ENCODE assay signal across 1 cellular context in the genomic region with DNA sequence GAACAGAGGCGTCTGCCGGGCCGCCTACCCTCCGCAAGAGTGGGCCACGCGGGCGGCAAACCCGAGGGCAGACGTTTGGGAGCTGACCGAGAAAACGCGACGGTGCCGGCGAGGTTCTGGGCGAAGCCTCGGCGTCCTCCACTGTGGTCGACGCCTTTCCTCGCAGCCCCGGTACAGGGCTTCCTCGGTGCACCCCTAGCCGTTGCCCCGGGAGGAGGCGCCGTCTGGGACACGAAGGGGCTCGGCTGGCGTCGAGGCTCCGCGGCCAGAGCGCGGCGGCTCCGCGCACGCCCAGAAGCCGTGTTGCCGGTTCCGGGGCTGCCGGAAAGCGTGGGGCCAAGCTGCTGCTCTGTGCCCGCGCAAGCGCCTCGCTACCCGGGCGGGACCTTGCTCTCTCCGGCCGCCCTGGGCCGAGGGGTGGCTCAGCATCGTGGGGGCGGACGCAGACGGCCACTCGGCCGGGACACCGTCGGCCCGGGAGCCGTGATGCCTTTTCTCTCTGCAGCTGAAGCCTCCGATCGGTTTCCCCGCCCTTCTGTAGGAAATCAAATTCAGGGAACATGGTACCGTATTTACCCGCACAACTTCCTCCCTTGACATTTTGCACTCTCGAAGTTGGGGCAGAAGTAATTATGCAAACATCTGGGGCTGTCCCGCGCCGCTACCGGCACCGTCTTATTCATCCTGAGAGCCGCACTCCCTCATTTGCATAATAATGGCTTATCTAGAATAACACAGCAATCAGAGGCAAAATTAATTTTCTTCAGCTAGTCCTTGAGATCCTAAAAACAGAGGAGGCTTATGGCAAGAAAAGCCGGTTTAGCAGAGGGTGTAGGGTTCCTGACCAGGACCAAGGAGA.
A peak's percentile ranks its signal among the peaks of the same experiment; 100 is the strongest.
TF ChIP-seq lines count a peak whose summit lies in the region.

No MANE protein-coding gene starts in this region.

TF ChIP-seq in GM12878, 131 proteins besides CTCF, POLR2A, EP300 and RAD21 (continues in another document):
- TF ChIP-seq YY1 (IDR thresholded peaks at IDR 0.05; ENCODE audit: low read depth, low read length) (peak; percentile 67), FOXM1 (IDR thresholded peaks at IDR 0.05; ENCODE audit: low read depth, low read length) (0 out of 2 replicates have a peak, but pooled peaks have one; percentile 27), RUNX3 (IDR thresholded peaks at IDR 0.05; ENCODE audit: low read length) (peak; percentile 74), MYB (IDR thresholded peaks at IDR 0.05; ENCODE audit: borderline replicate concordance, low read depth, low read length) (no peak), JUNB (IDR thresholded peaks at IDR 0.05) (peak; percentile 82), NR2F1 (conservative IDR thresholded peaks at IDR 0.05) (peak; percentile 84), SREBF2 (IDR thresholded peaks at IDR 0.05; ENCODE audit: low read length) (no peak), BACH1 (IDR thresholded peaks at IDR 0.05; ENCODE audit: borderline replicate concordance) (peak; percentile 27; the same call in 1 of the 2 replicates), ZNF384 (IDR thresholded peaks at IDR 0.05; ENCODE audit: borderline replicate concordance, low read depth, low read length) (no peak), MTA2 (IDR thresholded peaks at IDR 0.05; ENCODE audit: low read depth) (0 out of 2 replicates have a peak, but pooled peaks have one; percentile 48), TAF1 (IDR thresholded peaks at IDR 0.05; ENCODE audit: borderline replicate concordance, low read depth, low read length) (0 out of 2 replicates have a peak, but pooled peaks have one; percentile 4), BCL11A (IDR thresholded peaks at IDR 0.05; ENCODE audit: low read depth, low read length) (peak; percentile 59; the same call in 1 of the 2 replicates), LARP7 (IDR thresholded peaks at IDR 0.05) (peak; percentile 75), MEF2B (IDR thresholded peaks at IDR 0.05; ENCODE audit: partially characterized antibody, poor library complexity, severe bottlenecking) (peak; percentile 16), POU2F2 (IDR thresholded peaks at IDR 0.05; ENCODE audit: borderline replicate concordance, low read depth, low read length) (peak; percentile 100), CBX5 (IDR thresholded peaks at IDR 0.05; ENCODE audit: low read depth) (no peak), ZBED1 (IDR thresholded peaks at IDR 0.05; ENCODE audit: borderline replicate concordance) (no peak), DPF2 (IDR thresholded peaks at IDR 0.05) (peak; percentile 64), CHD2 (IDR thresholded peaks at IDR 0.05; ENCODE audit: borderline replicate concordance, low read depth, low read length) (no peak), NFXL1 (IDR thresholded peaks at IDR 0.05; ENCODE audit: borderline replicate concordance) (no peak), CREM (IDR thresholded peaks at IDR 0.05; ENCODE audit: low read depth) (peak; percentile 28; the same call in 1 of the 2 replicates), GABPA (IDR thresholded peaks at IDR 0.05; ENCODE audit: low read depth) (peak; percentile 72; the same call in 1 of the 2 replicates), ETV6 (conservative IDR thresholded peaks at IDR 0.05 in 1 of 2, IDR thresholded peaks at IDR 0.05 in 1 of 2; ENCODE audit: borderline replicate concordance in 1 of 2, low read depth in 1 of 2) (peak in 1 of 2 experiments; percentile 39; a peak in 1 of 4 replicates), NFYA (IDR thresholded peaks at IDR 0.05; ENCODE audit: borderline replicate concordance, low read depth, low read length) (no peak), MEF2A (IDR thresholded peaks at IDR 0.05; ENCODE audit: insufficient read depth, low read depth, low read length) (0 out of 2 replicates have a peak, but pooled peaks have one; percentile 41), CREB1 (IDR thresholded peaks at IDR 0.05; ENCODE audit: low read depth) (0 out of 2 replicates have a peak, but pooled peaks have one; percentile 38), IKZF1 (conservative IDR thresholded peaks at IDR 0.05) (peak; percentile 75), KLF5 (IDR thresholded peaks at IDR 0.05; ENCODE audit: partially characterized antibody) (peak; percentile 51), EGR1 (IDR thresholded peaks at IDR 0.05; ENCODE audit: borderline replicate concordance in 1 of 2, low read depth in 2 of 2, low read length in 2 of 2) (no peak), BHLHE40 (IDR thresholded peaks at IDR 0.05; ENCODE audit: borderline replicate concordance in 1 of 2, low read depth in 2 of 2, low read length in 1 of 2) (peak; percentile 32 to 61; a peak in 2 of 4 replicates), HDGF (IDR thresholded peaks at IDR 0.05) (no peak), SMC3 (IDR thresholded peaks at IDR 0.05; ENCODE audit: borderline replicate concordance, low read length) (no peak), POLR2AphosphoS5 (IDR thresholded peaks at IDR 0.05; ENCODE audit: low read length) (no peak), MYC (IDR thresholded peaks at IDR 0.05; ENCODE audit: insufficient read depth, insufficient read length, insufficient replicate concordance, low read length, severe bottlenecking) (no peak), EZH2 (IDR thresholded peaks at IDR 0.05; ENCODE audit: borderline replicate concordance, control insufficient read depth, low read depth, low read length) (no peak), NFIC (IDR thresholded peaks at IDR 0.05; ENCODE audit: low read depth, low read length) (0 out of 2 replicates have a peak, but pooled peaks have one; percentile 35), ZNF217 (IDR thresholded peaks at IDR 0.05) (no peak), JUND (IDR thresholded peaks at IDR 0.05; ENCODE audit: low read depth, low read length) (no peak; the same call in 1 of the 2 replicates), SRF (IDR thresholded peaks at IDR 0.05; ENCODE audit: low read depth in 2 of 2, low read length in 2 of 2) (peak in 1 of 2 experiments; percentile 74; a peak in 2 of 4 replicates), IKZF2 (IDR thresholded peaks at IDR 0.05) (peak in 1 of 2 experiments; percentile 20; a peak in 3 of 4 replicates), KDM1A (IDR thresholded peaks at IDR 0.05; ENCODE audit: borderline replicate concordance) (no peak)
- TF ChIP-seq, protein P1, sequence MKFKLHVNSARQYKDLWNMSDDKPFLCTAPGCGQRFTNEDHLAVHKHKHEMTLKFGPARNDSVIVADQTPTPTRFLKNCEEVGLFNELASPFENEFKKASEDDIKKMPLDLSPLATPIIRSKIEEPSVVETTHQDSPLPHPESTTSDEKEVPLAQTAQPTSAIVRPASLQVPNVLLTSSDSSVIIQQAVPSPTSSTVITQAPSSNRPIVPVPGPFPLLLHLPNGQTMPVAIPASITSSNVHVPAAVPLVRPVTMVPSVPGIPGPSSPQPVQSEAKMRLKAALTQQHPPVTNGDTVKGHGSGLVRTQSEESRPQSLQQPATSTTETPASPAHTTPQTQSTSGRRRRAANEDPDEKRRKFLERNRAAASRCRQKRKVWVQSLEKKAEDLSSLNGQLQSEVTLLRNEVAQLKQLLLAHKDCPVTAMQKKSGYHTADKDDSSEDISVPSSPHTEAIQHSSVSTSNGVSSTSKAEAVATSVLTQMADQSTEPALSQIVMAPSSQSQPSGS (IDR thresholded peaks at IDR 0.05; ENCODE audit: low read length) = no peak
- TF ChIP-seq, protein P2, sequence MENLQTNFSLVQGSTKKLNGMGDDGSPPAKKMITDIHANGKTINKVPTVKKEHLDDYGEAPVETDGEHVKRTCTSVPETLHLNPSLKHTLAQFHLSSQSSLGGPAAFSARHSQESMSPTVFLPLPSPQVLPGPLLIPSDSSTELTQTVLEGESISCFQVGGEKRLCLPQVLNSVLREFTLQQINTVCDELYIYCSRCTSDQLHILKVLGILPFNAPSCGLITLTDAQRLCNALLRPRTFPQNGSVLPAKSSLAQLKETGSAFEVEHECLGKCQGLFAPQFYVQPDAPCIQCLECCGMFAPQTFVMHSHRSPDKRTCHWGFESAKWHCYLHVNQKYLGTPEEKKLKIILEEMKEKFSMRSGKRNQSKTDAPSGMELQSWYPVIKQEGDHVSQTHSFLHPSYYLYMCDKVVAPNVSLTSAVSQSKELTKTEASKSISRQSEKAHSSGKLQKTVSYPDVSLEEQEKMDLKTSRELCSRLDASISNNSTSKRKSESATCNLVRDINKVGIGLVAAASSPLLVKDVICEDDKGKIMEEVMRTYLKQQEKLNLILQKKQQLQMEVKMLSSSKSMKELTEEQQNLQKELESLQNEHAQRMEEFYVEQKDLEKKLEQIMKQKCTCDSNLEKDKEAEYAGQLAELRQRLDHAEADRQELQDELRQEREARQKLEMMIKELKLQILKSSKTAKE (IDR thresholded peaks at IDR 0.05; ENCODE audit: low read depth, poor library complexity, severe bottlenecking) = peak; percentile 84
- TF ChIP-seq, protein P3, sequence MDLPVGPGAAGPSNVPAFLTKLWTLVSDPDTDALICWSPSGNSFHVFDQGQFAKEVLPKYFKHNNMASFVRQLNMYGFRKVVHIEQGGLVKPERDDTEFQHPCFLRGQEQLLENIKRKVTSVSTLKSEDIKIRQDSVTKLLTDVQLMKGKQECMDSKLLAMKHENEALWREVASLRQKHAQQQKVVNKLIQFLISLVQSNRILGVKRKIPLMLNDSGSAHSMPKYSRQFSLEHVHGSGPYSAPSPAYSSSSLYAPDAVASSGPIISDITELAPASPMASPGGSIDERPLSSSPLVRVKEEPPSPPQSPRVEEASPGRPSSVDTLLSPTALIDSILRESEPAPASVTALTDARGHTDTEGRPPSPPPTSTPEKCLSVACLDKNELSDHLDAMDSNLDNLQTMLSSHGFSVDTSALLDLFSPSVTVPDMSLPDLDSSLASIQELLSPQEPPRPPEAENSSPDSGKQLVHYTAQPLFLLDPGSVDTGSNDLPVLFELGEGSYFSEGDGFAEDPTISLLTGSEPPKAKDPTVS (IDR thresholded peaks at IDR 0.05; ENCODE audit: low read depth, low read length) = no peak
- TF ChIP-seq, protein P4, sequence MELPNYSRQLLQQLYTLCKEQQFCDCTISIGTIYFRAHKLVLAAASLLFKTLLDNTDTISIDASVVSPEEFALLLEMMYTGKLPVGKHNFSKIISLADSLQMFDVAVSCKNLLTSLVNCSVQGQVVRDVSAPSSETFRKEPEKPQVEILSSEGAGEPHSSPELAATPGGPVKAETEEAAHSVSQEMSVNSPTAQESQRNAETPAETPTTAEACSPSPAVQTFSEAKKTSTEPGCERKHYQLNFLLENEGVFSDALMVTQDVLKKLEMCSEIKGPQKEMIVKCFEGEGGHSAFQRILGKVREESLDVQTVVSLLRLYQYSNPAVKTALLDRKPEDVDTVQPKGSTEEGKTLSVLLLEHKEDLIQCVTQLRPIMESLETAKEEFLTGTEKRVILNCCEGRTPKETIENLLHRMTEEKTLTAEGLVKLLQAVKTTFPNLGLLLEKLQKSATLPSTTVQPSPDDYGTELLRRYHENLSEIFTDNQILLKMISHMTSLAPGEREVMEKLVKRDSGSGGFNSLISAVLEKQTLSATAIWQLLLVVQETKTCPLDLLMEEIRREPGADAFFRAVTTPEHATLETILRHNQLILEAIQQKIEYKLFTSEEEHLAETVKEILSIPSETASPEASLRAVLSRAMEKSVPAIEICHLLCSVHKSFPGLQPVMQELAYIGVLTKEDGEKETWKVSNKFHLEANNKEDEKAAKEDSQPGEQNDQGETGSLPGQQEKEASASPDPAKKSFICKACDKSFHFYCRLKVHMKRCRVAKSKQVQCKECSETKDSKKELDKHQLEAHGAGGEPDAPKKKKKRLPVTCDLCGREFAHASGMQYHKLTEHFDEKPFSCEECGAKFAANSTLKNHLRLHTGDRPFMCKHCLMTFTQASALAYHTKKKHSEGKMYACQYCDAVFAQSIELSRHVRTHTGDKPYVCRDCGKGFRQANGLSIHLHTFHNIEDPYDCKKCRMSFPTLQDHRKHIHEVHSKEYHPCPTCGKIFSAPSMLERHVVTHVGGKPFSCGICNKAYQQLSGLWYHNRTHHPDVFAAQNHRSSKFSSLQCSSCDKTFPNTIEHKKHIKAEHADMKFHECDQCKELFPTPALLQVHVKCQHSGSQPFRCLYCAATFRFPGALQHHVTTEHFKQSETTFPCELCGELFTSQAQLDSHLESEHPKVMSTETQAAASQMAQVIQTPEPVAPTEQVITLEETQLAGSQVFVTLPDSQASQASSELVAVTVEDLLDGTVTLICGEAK (IDR thresholded peaks at IDR 0.05; ENCODE audit: borderline replicate concordance) = peak; percentile 61; the same call in 1 of the 2 replicates
- TF ChIP-seq, protein P5, sequence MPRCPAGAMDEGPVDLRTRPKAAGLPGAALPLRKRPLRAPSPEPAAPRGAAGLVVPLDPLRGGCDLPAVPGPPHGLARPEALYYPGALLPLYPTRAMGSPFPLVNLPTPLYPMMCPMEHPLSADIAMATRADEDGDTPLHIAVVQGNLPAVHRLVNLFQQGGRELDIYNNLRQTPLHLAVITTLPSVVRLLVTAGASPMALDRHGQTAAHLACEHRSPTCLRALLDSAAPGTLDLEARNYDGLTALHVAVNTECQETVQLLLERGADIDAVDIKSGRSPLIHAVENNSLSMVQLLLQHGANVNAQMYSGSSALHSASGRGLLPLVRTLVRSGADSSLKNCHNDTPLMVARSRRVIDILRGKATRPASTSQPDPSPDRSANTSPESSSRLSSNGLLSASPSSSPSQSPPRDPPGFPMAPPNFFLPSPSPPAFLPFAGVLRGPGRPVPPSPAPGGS (IDR thresholded peaks at IDR 0.05; ENCODE audit: borderline replicate concordance, insufficient read depth, low read depth, low read length, poor library complexity, severe bottlenecking) = peak; percentile 62
- TF ChIP-seq, protein P6, sequence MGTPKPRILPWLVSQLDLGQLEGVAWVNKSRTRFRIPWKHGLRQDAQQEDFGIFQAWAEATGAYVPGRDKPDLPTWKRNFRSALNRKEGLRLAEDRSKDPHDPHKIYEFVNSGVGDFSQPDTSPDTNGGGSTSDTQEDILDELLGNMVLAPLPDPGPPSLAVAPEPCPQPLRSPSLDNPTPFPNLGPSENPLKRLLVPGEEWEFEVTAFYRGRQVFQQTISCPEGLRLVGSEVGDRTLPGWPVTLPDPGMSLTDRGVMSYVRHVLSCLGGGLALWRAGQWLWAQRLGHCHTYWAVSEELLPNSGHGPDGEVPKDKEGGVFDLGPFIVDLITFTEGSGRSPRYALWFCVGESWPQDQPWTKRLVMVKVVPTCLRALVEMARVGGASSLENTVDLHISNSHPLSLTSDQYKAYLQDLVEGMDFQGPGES (IDR thresholded peaks at IDR 0.05) = no peak
- TF ChIP-seq, protein P7, sequence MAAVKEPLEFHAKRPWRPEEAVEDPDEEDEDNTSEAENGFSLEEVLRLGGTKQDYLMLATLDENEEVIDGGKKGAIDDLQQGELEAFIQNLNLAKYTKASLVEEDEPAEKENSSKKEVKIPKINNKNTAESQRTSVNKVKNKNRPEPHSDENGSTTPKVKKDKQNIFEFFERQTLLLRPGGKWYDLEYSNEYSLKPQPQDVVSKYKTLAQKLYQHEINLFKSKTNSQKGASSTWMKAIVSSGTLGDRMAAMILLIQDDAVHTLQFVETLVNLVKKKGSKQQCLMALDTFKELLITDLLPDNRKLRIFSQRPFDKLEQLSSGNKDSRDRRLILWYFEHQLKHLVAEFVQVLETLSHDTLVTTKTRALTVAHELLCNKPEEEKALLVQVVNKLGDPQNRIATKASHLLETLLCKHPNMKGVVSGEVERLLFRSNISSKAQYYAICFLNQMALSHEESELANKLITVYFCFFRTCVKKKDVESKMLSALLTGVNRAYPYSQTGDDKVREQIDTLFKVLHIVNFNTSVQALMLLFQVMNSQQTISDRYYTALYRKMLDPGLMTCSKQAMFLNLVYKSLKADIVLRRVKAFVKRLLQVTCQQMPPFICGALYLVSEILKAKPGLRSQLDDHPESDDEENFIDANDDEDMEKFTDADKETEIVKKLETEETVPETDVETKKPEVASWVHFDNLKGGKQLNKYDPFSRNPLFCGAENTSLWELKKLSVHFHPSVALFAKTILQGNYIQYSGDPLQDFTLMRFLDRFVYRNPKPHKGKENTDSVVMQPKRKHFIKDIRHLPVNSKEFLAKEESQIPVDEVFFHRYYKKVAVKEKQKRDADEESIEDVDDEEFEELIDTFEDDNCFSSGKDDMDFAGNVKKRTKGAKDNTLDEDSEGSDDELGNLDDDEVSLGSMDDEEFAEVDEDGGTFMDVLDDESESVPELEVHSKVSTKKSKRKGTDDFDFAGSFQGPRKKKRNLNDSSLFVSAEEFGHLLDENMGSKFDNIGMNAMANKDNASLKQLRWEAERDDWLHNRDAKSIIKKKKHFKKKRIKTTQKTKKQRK (IDR thresholded peaks at IDR 0.05; ENCODE audit: low read depth, low read length) = no peak
